Comparison of ENCODE assay signal across 25 cellular contexts in the genomic region with DNA sequence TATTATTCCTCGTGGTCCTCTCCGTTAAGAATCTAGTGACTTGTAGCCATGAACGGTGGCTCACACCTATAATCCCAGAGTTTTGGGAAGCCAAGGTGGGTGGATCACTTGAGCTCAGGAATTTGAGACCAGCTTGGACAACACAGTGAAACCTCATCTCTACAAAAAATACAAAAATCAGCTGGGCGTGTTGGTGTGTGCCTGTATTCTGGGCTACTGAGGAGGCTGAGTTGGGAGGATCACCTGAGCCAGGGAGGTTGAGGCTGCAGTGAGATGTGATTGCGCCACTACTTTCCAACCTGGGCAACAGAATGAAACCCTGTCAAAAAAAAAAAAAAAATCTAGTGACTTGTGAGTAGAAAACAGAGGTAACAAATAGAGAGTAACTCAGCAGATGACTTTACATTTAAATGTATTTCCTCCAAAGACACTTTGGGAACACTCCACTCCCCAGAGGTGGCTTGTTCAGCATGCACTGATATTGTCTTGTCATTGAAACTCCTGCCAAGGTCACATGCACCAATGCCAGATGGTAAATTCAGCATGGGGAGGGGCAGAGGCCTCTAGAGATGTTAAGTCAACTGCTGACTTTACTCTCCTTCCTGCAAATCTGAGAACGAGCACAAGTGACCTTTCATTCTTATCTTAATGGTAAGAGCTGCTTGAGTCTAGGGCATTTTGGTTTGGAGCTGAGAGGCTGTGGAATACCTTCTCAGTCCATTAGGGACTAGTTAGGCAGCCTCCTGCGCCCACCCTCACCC. TPM values are rescaled to one million over a fixed set of nuclear protein-coding genes. Genes with fewer than 3 reads are reported as not detected.
A peak's percentile ranks its signal among the peaks of the same experiment; 100 is the strongest.
DNase-seq lines count a peak whose midpoint lies in the region; ATAC-seq and TF ChIP-seq lines count a peak whose summit lies in the region.
"Had no signal": no experiment of that assay in that cellular context is flagged by ENCODE, and none has a peak within 500 bp of the region (broad histone marks: within the 10 kb centered on the region; RNA-seq: fewer than 3 reads in every experiment).

No MANE protein-coding gene starts in this region.

- WGBS in esophagus muscularis mucosa: 83% methylated on average over 7 of the region's 7 CpGs
- 79% methylated on average over 7 of the region's 7 CpGs for WGBS in liver

- H3K4me3 ChIP-seq in right atrium auricular region (no peak overlapping the region), esophagus muscularis mucosa (no peak overlapping the region), liver (ENCODE audit: low read depth in 1 of 3, low read length in 3 of 3) (no peak overlapping the region)
- H3K4me3 ChIP-seq: K562 had no signal

- no peak for DNase-seq in Right ventricle myocardium inferior (ENCODE audit: missing footprints)
- no peak for DNase-seq in right atrium auricular region (ENCODE audit: low spot score)
- peak; percentile 91 for DNase-seq in esophagus muscularis mucosa (ENCODE audit: extremely low spot score)
- DNase-seq in hypothalamus (lab: John Stamatoyannopoulos, UW): no peak
- no peak for DNase-seq in G401 (ENCODE audit: low spot score)
- DNase-seq in KG1 (lab: John Stamatoyannopoulos, UW): no peak
- DNase-seq: DMS153, DND-41, H9, MV-4-11, NCI-H1105, NCI-H146, NCI-H1930, NCI-H2107, NCI-H446, NCI-H524 treated with DMSO at 0.1 percent for 48 hours, NCI-H774 had no signal

- TF ChIP-seq RAD21 in liver (IDR thresholded peaks at IDR 0.05): no peak

- peak; percentile 35 for ATAC-seq in Right ventricle myocardium inferior
- ATAC-seq: K562 had no signal

- in situ Hi-C loops in G401 (cut with HindIII; ENCODE audit: low sequenced_read_pairs): no loop called here

- TF ChIP-seq POLR2A in esophagus muscularis mucosa (IDR thresholded peaks at IDR 0.05; ENCODE audit: low read depth): no peak

- no peak overlapping the region for H3K9ac ChIP-seq in liver (ENCODE audit: low read depth in 1 of 2, low read length in 2 of 2)

- H3K9me3 ChIP-seq in right atrium auricular region (no peaks in the 10 kb centered on the region), esophagus muscularis mucosa (no peaks in the 10 kb centered on the region), liver (ENCODE audit: control insufficient read depth in 4 of 4, low read length in 3 of 4) (no peaks in the 10 kb centered on the region)

- intact Hi-C loops in Right ventricle myocardium inferior (cut with DNase I): no loop called here
- intact Hi-C loops in esophagus muscularis mucosa (cut with DNase I): no loop called here

- no peaks in the 10 kb centered on the region for H3K27me3 ChIP-seq in right atrium auricular region
- no peaks in the 10 kb centered on the region for H3K27me3 ChIP-seq in esophagus muscularis mucosa
- H3K27me3 ChIP-seq in liver (ENCODE audit: control insufficient read depth in 4 of 4, insufficient read depth in 4 of 4, low read length in 3 of 4): no peaks in the 10 kb centered on the region

- H3K36me3 ChIP-seq in right atrium auricular region (no peaks in the 10 kb centered on the region), esophagus muscularis mucosa (no peaks in the 10 kb centered on the region), liver (ENCODE audit: control insufficient read depth in 4 of 4, insufficient read depth in 3 of 4, low read depth in 1 of 4, low read length in 3 of 4) (no peaks in the 10 kb centered on the region)

- H3K4me1 ChIP-seq in right atrium auricular region (peaks cover 0 to 21% of the 10 kb centered on the region in 2 donors), esophagus muscularis mucosa (no peaks in the 10 kb centered on the region), liver (ENCODE audit: control insufficient read depth in 4 of 4, insufficient read depth in 4 of 4, low read length in 3 of 4) (peaks cover 0 to 19% (median 13%) of the 10 kb centered on the region in 4 donors)

- no peak for TF ChIP-seq EP300 in esophagus muscularis mucosa (IDR thresholded peaks at IDR 0.05)

- H3K27ac ChIP-seq in right atrium auricular region (no peak overlapping the region), esophagus muscularis mucosa (replicated peaks in 1 of 4) (no peak overlapping the region), liver (ENCODE audit: low read depth in 1 of 2, low read length in 2 of 2) (no peak overlapping the region)
- H3K27ac ChIP-seq: 22Rv1 had no signal

- TF ChIP-seq CTCF in right atrium auricular region (IDR thresholded peaks at IDR 0.05): no peak
- no peak for TF ChIP-seq CTCF in esophagus muscularis mucosa (IDR thresholded peaks at IDR 0.05)
- no peak for TF ChIP-seq CTCF in liver (IDR thresholded peaks at IDR 0.05; ENCODE audit: low read depth, low read length, missing input control)

TF ChIP-seq in liver, 16 proteins besides CTCF, POLR2A, EP300 and RAD21:
- TF ChIP-seq HNF4G (IDR thresholded peaks at IDR 0.05): no peak
- TF ChIP-seq SP1 (IDR thresholded peaks at IDR 0.05): peak; percentile 3
- no peak for TF ChIP-seq RXRA (IDR thresholded peaks at IDR 0.05)
TF ChIP-seq in liver: peak in this region for 1.

RNA-seq across cellular contexts. Expression of gene CCDC185, which starts 24.9 kb away (rescaled TPM):
- total RNA-seq in Right ventricle myocardium inferior (not detected), right atrium auricular region (not detected), esophagus muscularis mucosa (not detected), liver (not detected)
- not detected for polyA plus RNA-seq in liver
- not detected in 2 replicates for total RNA-seq in G401 (2014; rRNA removed; shearing (Covaris generic))
- total RNA-seq: H9, HT1080, K562, LHCN-M2, MCF 10A, SK-MEL-5 had no signal
- polyA plus RNA-seq: BJ, K562 had no signal

RNA-seq across cellular contexts. Expression of gene SUSD4, which starts 54.1 kb away (rescaled TPM):
- total RNA-seq in Right ventricle myocardium inferior (8.7 TPM), right atrium auricular region (10 to 100 TPM in 1 of 2 donors, 1 to 10 TPM in 1; 8.9 to 17.7 TPM), esophagus muscularis mucosa (1 to 10 TPM; 1.1 to 3.3 (median 1.8) TPM), liver (1 to 10 TPM; 1.1 to 3.8 TPM)
- 1 to 10 TPM; 1.6 to 1.9 TPM for polyA plus RNA-seq in liver
- total RNA-seq in G401 (2014; rRNA removed; shearing (Covaris generic)): not detected in 2 replicates
- total RNA-seq: SK-MEL-5 had no signal
